12 cellular contexts compared by ENCODE assay signal in the genomic region with DNA sequence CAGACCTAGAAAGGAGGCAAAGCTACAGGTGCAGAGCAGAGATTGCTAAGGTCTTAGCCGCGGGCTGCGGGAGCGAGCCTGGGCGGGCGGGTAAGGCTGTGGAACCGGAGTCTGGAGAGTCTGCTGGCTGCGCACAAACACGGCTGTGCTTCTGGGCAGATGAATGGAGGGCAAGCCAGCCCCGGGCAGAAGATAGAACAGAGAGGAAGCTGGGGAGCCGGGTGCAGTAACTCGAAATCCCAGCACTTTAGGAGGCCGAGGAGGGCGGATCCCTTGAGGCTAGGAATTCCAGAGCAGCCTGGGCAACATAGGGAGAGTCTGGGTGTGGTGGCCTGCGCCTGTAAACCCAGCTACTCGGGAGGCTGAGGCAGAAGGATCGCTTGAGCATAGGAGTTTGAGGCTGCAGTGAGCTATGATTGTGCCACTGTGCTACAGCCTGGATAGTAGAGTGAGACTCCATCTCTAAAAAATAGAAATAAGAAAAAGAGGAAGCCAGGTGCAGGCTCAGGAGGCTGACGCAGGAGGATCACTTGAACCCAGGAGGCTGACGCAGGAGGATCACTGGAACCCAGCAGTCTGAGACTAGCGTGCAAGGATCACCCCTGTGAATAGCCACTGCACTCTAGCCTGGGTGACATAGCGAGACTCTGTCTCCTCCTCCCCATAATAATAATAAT. TPM values are rescaled to one million over a fixed set of nuclear protein-coding genes. Genes with fewer than 3 reads are reported as not detected.
A peak's percentile ranks its signal among the peaks of the same experiment; 100 is the strongest.
DNase-seq lines count a peak whose midpoint lies in the region; ATAC-seq and TF ChIP-seq lines count a peak whose summit lies in the region.
"Had no signal": no experiment of that assay in that cellular context is flagged by ENCODE, and none has a peak within 500 bp of the region (broad histone marks: within the 10 kb centered on the region; RNA-seq: fewer than 3 reads in every experiment).

No MANE protein-coding gene starts in this region.

- H3K36me3 ChIP-seq in endodermal cell (ENCODE audit: control insufficient read depth, insufficient read depth, low read length) = no peaks in the 10 kb centered on the region
- H3K36me3 ChIP-seq: breast epithelium had no signal

- H3K36me3 Mint-ChIP-seq in activated CD4-positive, alpha-beta memory T cell treated with anti-CD3 and anti-CD28 coated beads for 36 hours = peaks cover 5% of the 10 kb centered on the region
- no peaks in the 10 kb centered on the region for H3K36me3 Mint-ChIP-seq in activated CD4-positive, alpha-beta memory T cell treated with anti-CD3 and anti-CD28 coated beads, Interleukin-2, amount 10 ng/mL, durations not matched to agents 7 days and 5 days (ENCODE audit: low read depth)
- peaks cover 6% of the 10 kb centered on the region for H3K36me3 Mint-ChIP-seq in endodermal cell (ENCODE audit: low read depth)
- H3K36me3 Mint-ChIP-seq in progenitor cell of endocrine pancreas (ENCODE audit: insufficient read depth) = peaks cover 4% of the 10 kb centered on the region
- H3K36me3 Mint-ChIP-seq: type B pancreatic cell had no signal

- peaks cover 3% of the 10 kb centered on the region for H3K9me3 Mint-ChIP-seq in activated CD4-positive, alpha-beta memory T cell treated with anti-CD3 and anti-CD28 coated beads for 36 hours
- H3K9me3 Mint-ChIP-seq in activated CD4-positive, alpha-beta memory T cell treated with anti-CD3 and anti-CD28 coated beads, Interleukin-2, amount 10 ng/mL, durations not matched to agents 7 days and 5 days = no peaks in the 10 kb centered on the region
- H3K9me3 Mint-ChIP-seq in endodermal cell = no peaks in the 10 kb centered on the region
- no peaks in the 10 kb centered on the region for H3K9me3 Mint-ChIP-seq in progenitor cell of endocrine pancreas (ENCODE audit: low read depth)
- H3K9me3 Mint-ChIP-seq: type B pancreatic cell had no signal

- no peak for DNase-seq in activated CD4-positive, alpha-beta memory T cell treated with anti-CD3 and anti-CD28 coated beads for 36 hours
- no peak for DNase-seq in activated CD4-positive, alpha-beta memory T cell treated with anti-CD3 and anti-CD28 coated beads, Interleukin-2, amount 10 ng/mL, durations not matched to agents 7 days and 5 days
- peak; percentile 41 to 55 for DNase-seq in Kasumi-1 (lab: John Stamatoyannopoulos, UW)
- no peak for DNase-seq in endodermal cell
- DNase-seq in progenitor cell of endocrine pancreas (ENCODE audit: low spot score, unreplicated experiment) = no peak
- no peak for DNase-seq in A172 (ENCODE audit: low spot score)
- DNase-seq: DMS79 treated with DMSO at 0.1 percent for 48 hours, OCI-M1 had no signal

- TF ChIP-seq CTCF in endodermal cell (conservative IDR thresholded peaks at IDR 0.05) = no peak
- TF ChIP-seq CTCF in progenitor cell of endocrine pancreas (IDR thresholded peaks at IDR 0.05; ENCODE audit: unreplicated experiment) = no peak

- intact Hi-C loops in activated CD4-positive, alpha-beta memory T cell treated with anti-CD3 and anti-CD28 coated beads for 36 hours (cut with micrococcal nuclease) = loop anchor here (5.0 kb wide), 1 partner anchor 394 kb away; a partner anchor contains a TSS

- no peaks in the 10 kb centered on the region for H3K27me3 ChIP-seq in endodermal cell (ENCODE audit: control insufficient read depth, insufficient read depth, low read length, poor library complexity, severe bottlenecking)
- H3K27me3 ChIP-seq: breast epithelium had no signal

- CTCF ChIA-PET in activated CD4-positive, alpha-beta memory T cell treated with anti-CD3 and anti-CD28 coated beads for 36 hours (lab: Charles Lee) = interaction anchor here (1.5 to 5.6 kb wide), 9 partner anchors 8 to 57 kb away, joined by 4 to 48 read pairs (median 13); a partner anchor contains a TSS
- CTCF ChIA-PET in activated CD4-positive, alpha-beta memory T cell treated with anti-CD3 and anti-CD28 coated beads, Interleukin-2, amount 10 ng/mL, durations not matched to agents 7 days and 5 days (lab: Charles Lee) = interaction anchor here (1.3 to 6.5 kb wide), 5 partner anchors 20 to 55 kb away, joined by 4 to 26 read pairs (median 8); no protein-coding TSS in a partner anchor

- no peak overlapping the region for H3K4me3 Mint-ChIP-seq in activated CD4-positive, alpha-beta memory T cell treated with anti-CD3 and anti-CD28 coated beads for 36 hours
- no peak overlapping the region for H3K4me3 Mint-ChIP-seq in activated CD4-positive, alpha-beta memory T cell treated with anti-CD3 and anti-CD28 coated beads, Interleukin-2, amount 10 ng/mL, durations not matched to agents 7 days and 5 days
- H3K4me3 Mint-ChIP-seq in endodermal cell = no peak overlapping the region
- no peak overlapping the region for H3K4me3 Mint-ChIP-seq in progenitor cell of endocrine pancreas (ENCODE audit: low read depth)
- H3K4me3 Mint-ChIP-seq: type B pancreatic cell had no signal

- peak overlapping the region; percentile 82 for H3K27ac Mint-ChIP-seq in activated CD4-positive, alpha-beta memory T cell treated with anti-CD3 and anti-CD28 coated beads for 36 hours
- H3K27ac Mint-ChIP-seq in activated CD4-positive, alpha-beta memory T cell treated with anti-CD3 and anti-CD28 coated beads, Interleukin-2, amount 10 ng/mL, durations not matched to agents 7 days and 5 days = no peak overlapping the region
- H3K27ac Mint-ChIP-seq in endodermal cell = peak overlapping the region; percentile 58
- H3K27ac Mint-ChIP-seq in progenitor cell of endocrine pancreas = peak overlapping the region; percentile 78
- H3K27ac Mint-ChIP-seq: type B pancreatic cell had no signal

- no peaks in the 10 kb centered on the region for H3K4me1 ChIP-seq in endodermal cell (ENCODE audit: control insufficient read depth, insufficient read depth, low read length)
- H3K4me1 ChIP-seq: breast epithelium had no signal

- WGBS in endodermal cell (ENCODE audit: insufficient coverage in 1 of 2, insufficient read length in 1 of 2), 2 experiments = 93 to 94% methylated on average over 15 to 20 of the region's 21 CpGs

- H3K4me3 ChIP-seq in endodermal cell (ENCODE audit: low read length) = no peak overlapping the region
- H3K4me3 ChIP-seq: breast epithelium had no signal

- H3K4me1 Mint-ChIP-seq in activated CD4-positive, alpha-beta memory T cell treated with anti-CD3 and anti-CD28 coated beads for 36 hours (ENCODE audit: low read depth) = peaks cover 75% of the 10 kb centered on the region
- peaks cover 60% of the 10 kb centered on the region for H3K4me1 Mint-ChIP-seq in activated CD4-positive, alpha-beta memory T cell treated with anti-CD3 and anti-CD28 coated beads, Interleukin-2, amount 10 ng/mL, durations not matched to agents 7 days and 5 days
- no peaks in the 10 kb centered on the region for H3K4me1 Mint-ChIP-seq in endodermal cell
- H3K4me1 Mint-ChIP-seq in progenitor cell of endocrine pancreas (ENCODE audit: low read depth) = peaks cover 6% of the 10 kb centered on the region

- H3K9ac ChIP-seq in endodermal cell (ENCODE audit: extremely low read depth, low read length, poor library complexity, severe bottlenecking) = no peak overlapping the region

- POLR2A ChIA-PET in activated CD4-positive, alpha-beta memory T cell treated with anti-CD3 and anti-CD28 coated beads for 36 hours (lab: Charles Lee) = interaction anchor here (1.3 to 3.4 kb wide), 6 partner anchors 8 to 68 kb away, joined by 3 to 33 read pairs (median 7); no protein-coding TSS in a partner anchor
- POLR2A ChIA-PET in activated CD4-positive, alpha-beta memory T cell treated with anti-CD3 and anti-CD28 coated beads, Interleukin-2, amount 10 ng/mL, durations not matched to agents 7 days and 5 days (lab: Charles Lee) = interaction anchor here (1.1 to 7.4 kb wide), 9 partner anchors 8 to 55 kb away, joined by 3 to 61 read pairs (median 11); no protein-coding TSS in a partner anchor

- no peaks in the 10 kb centered on the region for H3K27me3 Mint-ChIP-seq in activated CD4-positive, alpha-beta memory T cell treated with anti-CD3 and anti-CD28 coated beads for 36 hours
- no peaks in the 10 kb centered on the region for H3K27me3 Mint-ChIP-seq in activated CD4-positive, alpha-beta memory T cell treated with anti-CD3 and anti-CD28 coated beads, Interleukin-2, amount 10 ng/mL, durations not matched to agents 7 days and 5 days
- H3K27me3 Mint-ChIP-seq in endodermal cell (ENCODE audit: insufficient read depth) (no peaks in the 10 kb centered on the region), progenitor cell of endocrine pancreas (no peaks in the 10 kb centered on the region)
- H3K27me3 Mint-ChIP-seq: type B pancreatic cell had no signal

- ATAC-seq in GM21526 (IDR thresholded peaks at IDR 0.05; ENCODE audit: low FRiP score, unreplicated experiment) (no peak), HG03159 (IDR thresholded peaks at IDR 0.05; ENCODE audit: unreplicated experiment) (no peak)

- no peaks in the 10 kb centered on the region for H3K9me3 ChIP-seq in endodermal cell (ENCODE audit: control insufficient read depth, low read length)
- H3K9me3 ChIP-seq: breast epithelium had no signal

- no peak overlapping the region for H3K27ac ChIP-seq in endodermal cell (ENCODE audit: low read depth, low read length)

RNA-seq across cellular contexts. Expression of a gene that starts 56.3 kb away (rescaled TPM):
- total RNA-seq in activated CD4-positive, alpha-beta memory T cell treated with anti-CD3 and anti-CD28 coated beads for 36 hours = 10 to 100 TPM; 35.7 to 37.3 TPM
- 10 to 100 TPM; 29.1 to 31.1 TPM for total RNA-seq in activated CD4-positive, alpha-beta memory T cell treated with anti-CD3 and anti-CD28 coated beads, Interleukin-2, amount 10 ng/mL, durations not matched to agents 7 days and 5 days
- total RNA-seq in endodermal cell = 10 to 100 TPM; 28.9 to 36.4 TPM
- 16.3 TPM for polyA plus RNA-seq in endodermal cell (2013, experiment 1 of 2)
- 15.6 TPM for polyA plus RNA-seq in endodermal cell (2013, experiment 2 of 2)
- 38.4 and 53.2 TPM in 2 replicates for total RNA-seq in progenitor cell of endocrine pancreas
- total RNA-seq in A172 (2014; rRNA removed; shearing (Covaris generic)) = 2.0 and 2.7 TPM in 2 replicates

Comparison
In these comparisons a context has a peak if more than half of its experiments do, and no peak if none do; other contexts are left out.
1. DNase-seq: peak in Kasumi-1 (2 of 2); none in activated CD4-positive, alpha-beta memory T cell treated with anti-CD3 and anti-CD28 coated beads for 36 hours (single experiment), activated CD4-positive, alpha-beta memory T cell treated with anti-CD3 and anti-CD28 coated beads, Interleukin-2, amount 10 ng/mL, durations not matched to agents 7 days and 5 days (single experiment), endodermal cell (single experiment), progenitor cell of endocrine pancreas (single experiment) and A172 (single experiment).